1 cellular context compared by ENCODE assay signal in the genomic region with DNA sequence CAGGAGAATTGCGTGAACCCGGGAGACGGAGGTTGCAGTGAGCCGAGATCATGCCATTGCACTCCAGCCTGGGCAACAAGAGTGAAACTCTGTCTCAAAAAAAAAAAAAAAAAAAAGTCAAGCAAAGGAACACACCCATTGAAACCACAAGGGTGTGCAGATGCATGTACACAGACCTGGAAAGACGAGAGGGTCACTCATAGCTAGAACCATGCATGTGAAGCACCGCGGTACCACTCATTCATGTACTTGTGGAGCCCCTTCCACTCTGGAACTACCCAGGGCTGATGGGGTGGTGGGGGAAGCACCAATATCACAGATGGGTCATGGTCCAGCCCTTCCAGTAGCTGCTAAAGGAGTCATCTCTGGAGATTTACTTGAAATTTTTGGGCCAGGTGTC.
TF ChIP-seq lines count a peak whose summit lies in the region.

No MANE protein-coding gene starts in this region.

TF ChIP-seq in GM12878, 131 proteins besides CTCF, POLR2A, EP300 and RAD21:
- TF ChIP-seq RELA (IDR thresholded peaks at IDR 0.05; ENCODE audit: borderline replicate concordance, partially characterized antibody) (no peak), JUNB (IDR thresholded peaks at IDR 0.05) (peak; percentile 56; the same call in 1 of the 2 replicates), RUNX3 (IDR thresholded peaks at IDR 0.05; ENCODE audit: low read length) (peak; percentile 66), IRF4 (IDR thresholded peaks at IDR 0.05; ENCODE audit: low read depth, low read length) (peak; percentile 73; the same call in 1 of the 2 replicates), CBX5 (IDR thresholded peaks at IDR 0.05; ENCODE audit: low read depth) (no peak), EED (IDR thresholded peaks at IDR 0.05; ENCODE audit: low read depth) (peak; percentile 47)
